ENCODE assay signal across 8 cellular contexts in genomic region chr14:69107407-69108003, GRCh38. TPM values are rescaled to one million over a fixed set of nuclear protein-coding genes. Genes with fewer than 3 reads are reported as not detected.
DNase-seq lines count a peak whose midpoint lies in the region; ATAC-seq and TF ChIP-seq lines count a peak whose summit lies in the region.

No MANE protein-coding gene starts in this region.

- intact Hi-C loops in left ventricle myocardium superior (cut with micrococcal nuclease), result no loop called here

- H3K36me3 Mint-ChIP-seq in HFFc6 (ENCODE audit: low read depth), result no peaks in the 10 kb centered on the region
- peaks cover 16 to 27% of the 10 kb centered on the region in 2 donors for H3K36me3 Mint-ChIP-seq in stimulated activated naive B cell treated with anti-CD40 and anti-IgM and Interleukin-4, amounts not matched to agents 10 μg/mL and 1 μg/mL and 100 μg/mL, for 72 hours

- peak; percentile 62 for ATAC-seq in left ventricle myocardium superior
- ATAC-seq in stimulated activated naive B cell treated with anti-CD40 and anti-IgM and Interleukin-4, amounts not matched to agents 10 μg/mL and 1 μg/mL and 100 μg/mL, for 72 hours (replicated peaks), result peak; percentile 58 to 65
- ATAC-seq in HG03196 (IDR thresholded peaks at IDR 0.05; ENCODE audit: unreplicated experiment), result no peak
- ATAC-seq in GM21717 (IDR thresholded peaks at IDR 0.05; ENCODE audit: unreplicated experiment), result no peak

- peak; percentile 40 for DNase-seq in DMS153 (lab: John Stamatoyannopoulos, UW)
- peak; percentile 65 for DNase-seq in HFFc6
- peak; percentile 73 for DNase-seq in NCI-H460 (ENCODE audit: extremely low read depth, low read depth)
- peak; percentile 6 for DNase-seq in activated gamma-delta T cell treated with anti-CD3 and anti-CD28 coated beads, Interleukin-2, amount 50 U/mL, for 16 hours (ENCODE audit: low read depth)
- no peak for DNase-seq in left ventricle myocardium superior
- DNase-seq in stimulated activated naive B cell treated with anti-CD40 and anti-IgM and Interleukin-4, amounts not matched to agents 10 μg/mL and 1 μg/mL and 100 μg/mL, for 72 hours, result peak; percentile 5

- no peak overlapping the region for H3K27ac Mint-ChIP-seq in HFFc6
- no peak overlapping the region for H3K27ac Mint-ChIP-seq in stimulated activated naive B cell treated with anti-CD40 and anti-IgM and Interleukin-4, amounts not matched to agents 10 μg/mL and 1 μg/mL and 100 μg/mL, for 72 hours

- TF ChIP-seq CTCF in HFFc6 (IDR thresholded peaks at IDR 0.05), result peak; percentile 89

- H3K9me3 Mint-ChIP-seq in HFFc6, result no peaks in the 10 kb centered on the region
- H3K9me3 Mint-ChIP-seq in stimulated activated naive B cell treated with anti-CD40 and anti-IgM and Interleukin-4, amounts not matched to agents 10 μg/mL and 1 μg/mL and 100 μg/mL, for 72 hours, result no peaks in the 10 kb centered on the region

- peaks cover 21% of the 10 kb centered on the region for H3K4me1 Mint-ChIP-seq in HFFc6 (ENCODE audit: low read depth)
- H3K4me1 Mint-ChIP-seq in stimulated activated naive B cell treated with anti-CD40 and anti-IgM and Interleukin-4, amounts not matched to agents 10 μg/mL and 1 μg/mL and 100 μg/mL, for 72 hours, result peaks cover 0 to 3% of the 10 kb centered on the region in 2 donors

- H3K27me3 Mint-ChIP-seq in HFFc6 (ENCODE audit: insufficient read depth), result no peaks in the 10 kb centered on the region; the same call in none of the 2 replicates
- no peaks in the 10 kb centered on the region for H3K27me3 Mint-ChIP-seq in stimulated activated naive B cell treated with anti-CD40 and anti-IgM and Interleukin-4, amounts not matched to agents 10 μg/mL and 1 μg/mL and 100 μg/mL, for 72 hours

- no peak overlapping the region for H3K4me3 Mint-ChIP-seq in HFFc6
- H3K4me3 Mint-ChIP-seq in stimulated activated naive B cell treated with anti-CD40 and anti-IgM and Interleukin-4, amounts not matched to agents 10 μg/mL and 1 μg/mL and 100 μg/mL, for 72 hours, result no peak overlapping the region

RNA-seq across cellular contexts. Expression of gene DCAF5, which starts 45.4 kb away (rescaled TPM):
- total RNA-seq in HFFc6 (2021; fragmentation: NEBNext Ultra II Directional; extraction: Animal tissue kit (Norgen Biotek cat#: 25700)), result 10 to 100 TPM; 23.4 to 34.7 (median 27.0) TPM
- total RNA-seq in NCI-H460 (2014; rRNA removed; shearing (Covaris generic)), result 12.4 and 14.3 TPM in 2 replicates
- polyA plus RNA-seq in NCI-H460 (2014; cell fraction: nucleus; rRNA removed), result 14.6 and 16.4 TPM in 2 replicates
- total RNA-seq in left ventricle myocardium superior, result 62.6 TPM

Comparison
In these comparisons a context has a peak if more than half of its experiments do, and no peak if none do; other contexts are left out.
1. ATAC-seq: peak in left ventricle myocardium superior (single experiment) and stimulated activated naive B cell treated with anti-CD40 and anti-IgM and Interleukin-4, amounts not matched to agents 10 μg/mL and 1 μg/mL and 100 μg/mL, for 72 hours (2 of 2); none in HG03196 (single experiment) and GM21717 (single experiment).